8 cellular contexts compared by ENCODE assay signal in genomic region chr14:67599698-67600561, GRCh38. TPM values are rescaled to one million over a fixed set of nuclear protein-coding genes. Genes with fewer than 3 reads are reported as not detected.
DNase-seq lines count a peak whose midpoint lies in the region; ATAC-seq, FAIRE-seq and TF ChIP-seq lines count a peak whose summit lies in the region.

TSS of gene PIGH (minus strand) at chr14:67600268. CDS start at chr14:67600203, 65 bp downstream.

- peak within 1 kb of the TSS; percentile 96 for H3K4me3 Mint-ChIP-seq in T-helper 17 cell

- 3 to 4% (median 3%) methylated on average over 75 to 77 of the region's 77 CpGs for WGBS in psoas muscle, 3 donors

- ATAC-seq in HG02759 (IDR thresholded peaks at IDR 0.05; ENCODE audit: unreplicated experiment) (peak; percentile 96), T-helper 17 cell (peak; percentile 97), psoas muscle (peak; percentile 99)

- TF ChIP-seq POLR2A in GM12892 (IDR thresholded peaks at IDR 0.05; ENCODE audit: low read depth, low read length), result peak; percentile 87

- no peaks in the 10 kb centered on the region for H3K27me3 ChIP-seq in left ventricle myocardium inferior (ENCODE audit: low read depth)
- no peaks in the 10 kb centered on the region for H3K27me3 ChIP-seq in psoas muscle (ENCODE audit: insufficient read depth in 3 of 3, low read length in 2 of 3)

- H3K4me1 ChIP-seq in left ventricle myocardium inferior (peaks cover 20% of the 10 kb centered on the region), psoas muscle (peaks cover 5% of the 10 kb centered on the region)

- peak; percentile 70 for TF ChIP-seq CTCF in left ventricle myocardium inferior (IDR thresholded peaks at IDR 0.05; ENCODE audit: borderline replicate concordance)
- peak; percentile 63 for TF ChIP-seq CTCF in psoas muscle (IDR thresholded peaks at IDR 0.05)

- H3K4me3 ChIP-seq in left ventricle myocardium inferior (peak within 1 kb of the TSS; percentile 89), psoas muscle (peak within 1 kb of the TSS; percentile 95)

- H3K9me3 ChIP-seq in T-helper 17 cell (ENCODE audit: control insufficient read depth, low read length, poor library complexity, severe bottlenecking) (no peaks in the 10 kb centered on the region), left ventricle myocardium inferior (replicated peaks) (no peaks in the 10 kb centered on the region), psoas muscle (no peaks in the 10 kb centered on the region)

- H3K4me1 Mint-ChIP-seq in T-helper 17 cell, result peaks cover 31% of the 10 kb centered on the region

- H3K36me3 ChIP-seq in left ventricle myocardium inferior (peaks cover 8% of the 10 kb centered on the region), psoas muscle (ENCODE audit: insufficient read depth in 1 of 2, low read depth in 1 of 2) (peaks cover 0 to 7% of the 10 kb centered on the region in 2 donors)

- peak; percentile 99 for FAIRE-seq in GM12892 (lab: Jason Lieb, UNC)
- peak; percentile 98 for FAIRE-seq in urothelium cell line (lab: Jason Lieb, UNC)

- H3K27ac ChIP-seq in left ventricle myocardium inferior (replicated peaks) (peak within 1 kb of the TSS; percentile 93), psoas muscle (peak within 1 kb of the TSS; percentile 93)

- H3K27ac Mint-ChIP-seq in T-helper 17 cell, result peak within 1 kb of the TSS; percentile 90

- peak; percentile 92 for DNase-seq in GM12892 (ENCODE audit: insufficient read length)
- peak; percentile 78 for DNase-seq in NCI-H146 (lab: John Stamatoyannopoulos, UW)
- DNase-seq in T-helper 17 cell, result peak; percentile 90 to 91 (median 90)
- DNase-seq in amygdala (lab: John Stamatoyannopoulos, UW), result peak; percentile 31 to 93 (median 84)
- DNase-seq in left ventricle myocardium inferior, result peak; percentile 91
- peak; percentile 92 to 95 for DNase-seq in psoas muscle
- DNase-seq in urothelium cell line (ENCODE audit: low spot score), result peak; percentile 100

- no peaks in the 10 kb centered on the region for H3K36me3 Mint-ChIP-seq in T-helper 17 cell (ENCODE audit: low read depth)

- intact Hi-C loops in left ventricle myocardium inferior (cut with micrococcal nuclease) (no loop called here), psoas muscle (cut with DNase I) (no loop called here)

- peaks cover 2% of the 10 kb centered on the region for H3K27me3 Mint-ChIP-seq in T-helper 17 cell

RNA-seq across cellular contexts. Expression of gene PIGH, which starts in this region (rescaled TPM):
- 17.6 TPM for polyA plus RNA-seq in GM12892 (2012; ENCODE audit: missing spikeins)
- 10 to 100 TPM; 34.2 to 39.1 TPM for total RNA-seq in T-helper 17 cell
- total RNA-seq in left ventricle myocardium inferior, result 12.8 TPM
- total RNA-seq in psoas muscle, result 10 to 100 TPM; 12.3 to 25.2 (median 18.0) TPM
- 10 to 100 TPM; 32.3 to 50.6 (median 45.1) TPM for polyA plus RNA-seq in psoas muscle

Comparison
In these comparisons a context has a peak if more than half of its experiments do, and no peak if none do; other contexts are left out.
1. Peak in every context shown above with its lines: DNase-seq, ATAC-seq, H3K4me3 ChIP-seq and H3K27ac ChIP-seq.